Comparison of ENCODE assay signal across 17 cellular contexts in genomic region chr14:55706893-55707292, GRCh38.
DNase-seq lines count a peak whose midpoint lies in the region; ATAC-seq and TF ChIP-seq lines count a peak whose summit lies in the region.
"Had no signal": no experiment of that assay in that cellular context is flagged by ENCODE, and none has a peak within 500 bp of the region (broad histone marks: within the 10 kb centered on the region; RNA-seq: fewer than 3 reads in every experiment).

No MANE protein-coding gene starts in this region.

- H3K27ac Mint-ChIP-seq in activated T-cell treated with anti-CD3 and anti-CD28 coated beads, Interleukin-2, amount 50 U/mL, for 72 hours: no peak overlapping the region
- peak overlapping the region; percentile 50 for H3K27ac Mint-ChIP-seq in HFFc6
- no peak overlapping the region for H3K27ac Mint-ChIP-seq in activated T-helper 17 cell treated with anti-CD3 and anti-CD28 coated beads, Interleukin-2, amount 50 U/mL, for 72 hours
- no peak overlapping the region for H3K27ac Mint-ChIP-seq in glutamatergic neuron (ENCODE audit: unreplicated experiment)
- H3K27ac Mint-ChIP-seq in natural killer cell treated with Interleukin-12 subunit alpha and Interleukin-12 subunit beta and Interleukin-15 and Interleukin-18, amount 100 ng/mL, for 72 hours: no peak overlapping the region
- H3K27ac Mint-ChIP-seq: CD4-positive, alpha-beta memory T cell had no signal

- H3K27me3 Mint-ChIP-seq in activated T-cell treated with anti-CD3 and anti-CD28 coated beads, Interleukin-2, amount 50 U/mL, for 72 hours (ENCODE audit: low read depth): no peaks in the 10 kb centered on the region
- H3K27me3 Mint-ChIP-seq in HFFc6 (ENCODE audit: insufficient read depth): no peaks in the 10 kb centered on the region; the same call in none of the 2 replicates
- no peaks in the 10 kb centered on the region for H3K27me3 Mint-ChIP-seq in activated T-helper 17 cell treated with anti-CD3 and anti-CD28 coated beads, Interleukin-2, amount 50 U/mL, for 72 hours
- H3K27me3 Mint-ChIP-seq in glutamatergic neuron (ENCODE audit: unreplicated experiment): no peaks in the 10 kb centered on the region
- H3K27me3 Mint-ChIP-seq in natural killer cell treated with Interleukin-12 subunit alpha and Interleukin-12 subunit beta and Interleukin-15 and Interleukin-18, amount 100 ng/mL, for 72 hours: no peaks in the 10 kb centered on the region
- H3K27me3 Mint-ChIP-seq: CD4-positive, alpha-beta memory T cell had no signal

- no peaks in the 10 kb centered on the region for H3K9me3 Mint-ChIP-seq in activated T-cell treated with anti-CD3 and anti-CD28 coated beads, Interleukin-2, amount 50 U/mL, for 72 hours
- no peaks in the 10 kb centered on the region for H3K9me3 Mint-ChIP-seq in HFFc6
- no peaks in the 10 kb centered on the region for H3K9me3 Mint-ChIP-seq in activated T-helper 17 cell treated with anti-CD3 and anti-CD28 coated beads, Interleukin-2, amount 50 U/mL, for 72 hours
- no peaks in the 10 kb centered on the region for H3K9me3 Mint-ChIP-seq in glutamatergic neuron (ENCODE audit: unreplicated experiment)
- no peaks in the 10 kb centered on the region for H3K9me3 Mint-ChIP-seq in natural killer cell treated with Interleukin-12 subunit alpha and Interleukin-12 subunit beta and Interleukin-15 and Interleukin-18, amount 100 ng/mL, for 72 hours
- H3K9me3 Mint-ChIP-seq: CD4-positive, alpha-beta memory T cell had no signal

- peak; percentile 74 to 84 for ATAC-seq in activated T-cell treated with anti-CD3 and anti-CD28 coated beads, Interleukin-2, amount 50 U/mL, for 72 hours (replicated peaks in 1 of 2)
- ATAC-seq in activated T-helper 17 cell treated with anti-CD3 and anti-CD28 coated beads, Interleukin-2, amount 50 U/mL, for 72 hours (replicated peaks): peak; percentile 60
- no peak for ATAC-seq in natural killer cell treated with Interleukin-12 subunit alpha and Interleukin-12 subunit beta and Interleukin-15 and Interleukin-18, amount 100 ng/mL, for 72 hours
- ATAC-seq: GM12878 had no signal

- no peak for DNase-seq in activated T-cell treated with anti-CD3 and anti-CD28 coated beads, Interleukin-2, amount 50 U/mL, for 72 hours
- DNase-seq in activated T-cell treated with anti-CD3 and anti-CD28 coated beads for 4 hours: no peak
- DNase-seq in HFFc6: no peak
- peak; percentile 15 for DNase-seq in superior temporal gyrus (ENCODE audit: extremely low spot score)
- DNase-seq in glutamatergic neuron: no peak
- DNase-seq in natural killer cell treated with Interleukin-12 subunit alpha and Interleukin-12 subunit beta and Interleukin-15 and Interleukin-18, amount 100 ng/mL, for 72 hours (ENCODE audit: low spot score): no peak
- DNase-seq: activated CD4-positive, CD25-positive, alpha-beta regulatory T cell; activated naive CD4-positive, alpha-beta T cell treated with anti-CD3 and anti-CD28 coated beads, Interleukin-2, amount 50 U/mL, for 16 hours; activated T-cell treated with anti-CD3 and anti-CD28 coated beads, Interleukin-2, amount 50 U/mL, for 48 hours; cerebellar nuclear complex; nephron progenitor cell; posterior cingulate gyrus; substantia nigra; uterus had no signal

- H3K4me3 Mint-ChIP-seq in activated T-cell treated with anti-CD3 and anti-CD28 coated beads, Interleukin-2, amount 50 U/mL, for 72 hours: no peak overlapping the region
- H3K4me3 Mint-ChIP-seq in HFFc6 (no peak overlapping the region), glutamatergic neuron (ENCODE audit: unreplicated experiment) (no peak overlapping the region)
- H3K4me3 Mint-ChIP-seq in activated T-helper 17 cell treated with anti-CD3 and anti-CD28 coated beads, Interleukin-2, amount 50 U/mL, for 72 hours: no peak overlapping the region
- no peak overlapping the region for H3K4me3 Mint-ChIP-seq in natural killer cell treated with Interleukin-12 subunit alpha and Interleukin-12 subunit beta and Interleukin-15 and Interleukin-18, amount 100 ng/mL, for 72 hours
- H3K4me3 Mint-ChIP-seq: CD4-positive, alpha-beta memory T cell; nephron progenitor cell had no signal

- no peaks in the 10 kb centered on the region for H3K4me1 Mint-ChIP-seq in activated T-cell treated with anti-CD3 and anti-CD28 coated beads, Interleukin-2, amount 50 U/mL, for 72 hours (ENCODE audit: low read depth)
- H3K4me1 Mint-ChIP-seq in HFFc6 (ENCODE audit: low read depth) (peaks cover 39% of the 10 kb centered on the region), glutamatergic neuron (ENCODE audit: low read depth, unreplicated experiment) (peaks cover 8% of the 10 kb centered on the region)
- peaks cover 4% of the 10 kb centered on the region for H3K4me1 Mint-ChIP-seq in activated T-helper 17 cell treated with anti-CD3 and anti-CD28 coated beads, Interleukin-2, amount 50 U/mL, for 72 hours
- H3K4me1 Mint-ChIP-seq in natural killer cell treated with Interleukin-12 subunit alpha and Interleukin-12 subunit beta and Interleukin-15 and Interleukin-18, amount 100 ng/mL, for 72 hours (ENCODE audit: low read depth in 2 of 2): no peaks in the 10 kb centered on the region
- H3K4me1 Mint-ChIP-seq: CD4-positive, alpha-beta memory T cell; nephron progenitor cell had no signal

- H3K36me3 Mint-ChIP-seq in activated T-cell treated with anti-CD3 and anti-CD28 coated beads, Interleukin-2, amount 50 U/mL, for 72 hours (ENCODE audit: insufficient read depth in 2 of 2): no peaks in the 10 kb centered on the region
- H3K36me3 Mint-ChIP-seq in HFFc6 (ENCODE audit: low read depth) (no peaks in the 10 kb centered on the region), glutamatergic neuron (ENCODE audit: unreplicated experiment) (no peaks in the 10 kb centered on the region)
- H3K36me3 Mint-ChIP-seq in activated T-helper 17 cell treated with anti-CD3 and anti-CD28 coated beads, Interleukin-2, amount 50 U/mL, for 72 hours (ENCODE audit: low read depth): no peaks in the 10 kb centered on the region
- no peaks in the 10 kb centered on the region for H3K36me3 Mint-ChIP-seq in natural killer cell treated with Interleukin-12 subunit alpha and Interleukin-12 subunit beta and Interleukin-15 and Interleukin-18, amount 100 ng/mL, for 72 hours

- no peak for TF ChIP-seq CTCF in HFFc6 (IDR thresholded peaks at IDR 0.05)
- no peak for TF ChIP-seq CTCF in glutamatergic neuron (IDR thresholded peaks at IDR 0.05; ENCODE audit: partially characterized antibody, unreplicated experiment)

Comparison
In these comparisons a context has a peak if more than half of its experiments do, and no peak if none do; other contexts are left out.
1. ATAC-seq: peak in activated T-cell treated with anti-CD3 and anti-CD28 coated beads, Interleukin-2, amount 50 U/mL, for 72 hours (2 of 2) and activated T-helper 17 cell treated with anti-CD3 and anti-CD28 coated beads, Interleukin-2, amount 50 U/mL, for 72 hours (single experiment); none in natural killer cell treated with Interleukin-12 subunit alpha and Interleukin-12 subunit beta and Interleukin-15 and Interleukin-18, amount 100 ng/mL, for 72 hours (0 of 2).